In genomic region chr19:633068-633785, GRCh38 we compare ENCODE assay signal across 8 cellular contexts. TPM values are rescaled to one million over a fixed set of nuclear protein-coding genes. Genes with fewer than 3 reads are reported as not detected.
A peak's percentile ranks its signal among the peaks of the same experiment; 100 is the strongest.
DNase-seq lines count a peak whose midpoint lies in the region; ATAC-seq and TF ChIP-seq lines count a peak whose summit lies in the region.

POLRMT (minus strand) TSS chr19:633537; CDS start chr19:633512, 25 bp downstream.

- ATAC-seq in stimulated activated naive CD8-positive, alpha-beta T cell treated with anti-CD3 and anti-CD28 coated beads, Interleukin-15, amount 100 ng/mL, for 72 hours, result peak; percentile 96

- H3K79me2 ChIP-seq in neural cell (replicated peaks; ENCODE audit: insufficient read depth, low read length), result peaks cover 8% of the 10 kb centered on the region

- POLR2A ChIA-PET in HEK293T (lab: Yijun Ruan, JAX), result interaction anchor here (0.7 to 2.2 kb wide), 3 partner anchors 9 to 172 kb away, joined by 3 to 8 read pairs (median 4); partner anchors contain the start of gene RNF126

- peaks cover 53% of the 10 kb centered on the region for H3K4me1 Mint-ChIP-seq in stimulated activated naive CD8-positive, alpha-beta T cell treated with anti-CD3 and anti-CD28 coated beads, Interleukin-15, amount 100 ng/mL, for 72 hours

- DNase-seq in GDM1 (lab: John Stamatoyannopoulos, UW), result peak; percentile 94
- DNase-seq in HEK293T (ENCODE audit: extremely low spot score), result peak; percentile 100
- peak; percentile 99 for DNase-seq in MV-4-11 (lab: John Stamatoyannopoulos, UW)
- peak; percentile 97 to 98 for DNase-seq in SJSA1 (ENCODE audit: low read depth in 1 of 2, low spot score in 2 of 2)
- DNase-seq in activated naive CD4-positive, alpha-beta T cell (lab: John Stamatoyannopoulos, UW), result peak; percentile 93 to 95 (median 94)
- peak; percentile 98 to 100 for DNase-seq in foreskin fibroblast
- peak; percentile 92 to 97 for DNase-seq in stimulated activated naive CD8-positive, alpha-beta T cell treated with anti-CD3 and anti-CD28 coated beads, Interleukin-15, amount 100 ng/mL, for 72 hours

- TF ChIP-seq EP300 in neural cell (conservative IDR thresholded peaks at IDR 0.05; ENCODE audit: poor library complexity, severe bottlenecking), result no peak

- peak within 1 kb of the TSS; percentile 77 for H2AFZ ChIP-seq in neural cell (ENCODE audit: low read depth, low read length)

- H3K4me3 ChIP-seq in SJSA1 (peak within 1 kb of the TSS; percentile 70), foreskin fibroblast (ENCODE audit: low read depth in 1 of 2, low read length in 2 of 2) (peak within 1 kb of the TSS; percentile 91 to 94), neural cell (ENCODE audit: low read length) (peak within 1 kb of the TSS; percentile 92)

- H3K9me3 ChIP-seq in SJSA1 (replicated peaks) (no peaks in the 10 kb centered on the region), neural cell (ENCODE audit: low read length) (no peaks in the 10 kb centered on the region)

- peak within 1 kb of the TSS; percentile 89 to 96 for H3K27ac Mint-ChIP-seq in stimulated activated naive CD8-positive, alpha-beta T cell treated with anti-CD3 and anti-CD28 coated beads, Interleukin-15, amount 100 ng/mL, for 72 hours

- H3F3A ChIP-seq in neural cell (ENCODE audit: insufficient read depth, low read length, poor library complexity, severe bottlenecking), result no peaks in the 10 kb centered on the region

- peaks cover 26% of the 10 kb centered on the region for H3K4me1 ChIP-seq in SJSA1 (replicated peaks)

- no peaks in the 10 kb centered on the region for H3K9me3 Mint-ChIP-seq in stimulated activated naive CD8-positive, alpha-beta T cell treated with anti-CD3 and anti-CD28 coated beads, Interleukin-15, amount 100 ng/mL, for 72 hours

- no peak for TF ChIP-seq RAD21 in neural cell (conservative IDR thresholded peaks at IDR 0.05)

- peak within 1 kb of the TSS; percentile 74 for H3K9ac ChIP-seq in neural cell (ENCODE audit: low read length)

- H3K4me3 Mint-ChIP-seq in stimulated activated naive CD8-positive, alpha-beta T cell treated with anti-CD3 and anti-CD28 coated beads, Interleukin-15, amount 100 ng/mL, for 72 hours, result peak within 1 kb of the TSS; percentile 87 to 99

- peak within 1 kb of the TSS; percentile 56 for H3K27ac ChIP-seq in SJSA1
- H3K27ac ChIP-seq in neural cell (ENCODE audit: low read length), result peak within 1 kb of the TSS; percentile 58

- CTCF ChIA-PET in HEK293T (lab: Yijun Ruan, JAX), result no interaction called here

- H3K9me2 ChIP-seq in neural cell (ENCODE audit: insufficient read depth, low read length), result no peaks in the 10 kb centered on the region

- H3K27me3 Mint-ChIP-seq in stimulated activated naive CD8-positive, alpha-beta T cell treated with anti-CD3 and anti-CD28 coated beads, Interleukin-15, amount 100 ng/mL, for 72 hours, result no peaks in the 10 kb centered on the region

- H3K36me3 ChIP-seq in SJSA1 (peaks cover 30% of the 10 kb centered on the region), neural cell (ENCODE audit: insufficient read depth, low read length) (no peaks in the 10 kb centered on the region)

- TF ChIP-seq CTCF in foreskin fibroblast (IDR thresholded peaks at IDR 0.05; ENCODE audit: low read depth, low read length) (no peak), neural cell (IDR thresholded peaks at IDR 0.05; ENCODE audit: poor library complexity, severe bottlenecking) (peak; percentile 21)

- H3K4me2 ChIP-seq in neural cell (ENCODE audit: low read length), result peak within 1 kb of the TSS; percentile 89

- H4K20me1 ChIP-seq in neural cell (ENCODE audit: insufficient read depth), result no peaks in the 10 kb centered on the region

- H3K27me3 ChIP-seq in SJSA1 (replicated peaks) (no peaks in the 10 kb centered on the region), neural cell (ENCODE audit: insufficient read depth, low read depth, low read length) (no peaks in the 10 kb centered on the region)

TF ChIP-seq in HEK293T, 16 proteins besides CTCF, POLR2A, EP300 and RAD21:
- TF ChIP-seq FOXK2 (IDR thresholded peaks at IDR 0.05) (no peak), FOXA1 (IDR thresholded peaks at IDR 0.05) (no peak), SP1 (IDR thresholded peaks at IDR 0.05) (no peak), CTBP1 (IDR thresholded peaks at IDR 0.05; ENCODE audit: borderline replicate concordance) (no peak), L3MBTL2 (conservative IDR thresholded peaks at IDR 0.05) (peak; percentile 88), ELF4 (IDR thresholded peaks at IDR 0.05) (peak; percentile 67), PKNOX1 (IDR thresholded peaks at IDR 0.05) (peak; percentile 98)

TF ChIP-seq in neural cell, 6 proteins besides CTCF, POLR2A, EP300 and RAD21:
- peak; percentile 91 for TF ChIP-seq MXI1 (conservative IDR thresholded peaks at IDR 0.05; ENCODE audit: poor library complexity, severe bottlenecking)
- TF ChIP-seq TAF1 (IDR thresholded peaks at IDR 0.05; ENCODE audit: low read depth), result no peak
- TF ChIP-seq REST (IDR thresholded peaks at IDR 0.05; ENCODE audit: borderline replicate concordance), result no peak

RNA-seq across cellular contexts. Expression of gene POLRMT, which starts in this region (rescaled TPM):
- 44.2 and 44.7 TPM in 2 replicates for total RNA-seq in SJSA1 (2014; rRNA removed; shearing (Covaris generic))
- 28.3 TPM in 2 replicates for polyA plus RNA-seq in neural cell
- 28.6 and 31.9 TPM in 2 replicates for polyA minus RNA-seq in neural cell

Comparison
In these comparisons a context has a peak if more than half of its experiments do, and no peak if none do; other contexts are left out.
1. Peak in every context shown above with its lines: DNase-seq, ATAC-seq, H3K4me3 ChIP-seq and H3K27ac ChIP-seq.